In genomic region chr10:19877466-19878255, GRCh38 we compare ENCODE assay signal across 22 cellular contexts.
DNase-seq lines count a peak whose midpoint lies in the region; ATAC-seq, FAIRE-seq and TF ChIP-seq lines count a peak whose summit lies in the region.
"Had no signal": no experiment of that assay in that cellular context is flagged by ENCODE, and none has a peak within 500 bp of the region (broad histone marks: within the 10 kb centered on the region; RNA-seq: fewer than 3 reads in every experiment).

No MANE protein-coding gene starts in this region.

- H3F3A ChIP-seq in GM23338 (replicated peaks; ENCODE audit: low read depth): no peaks in the 10 kb centered on the region

- H3K9me3 ChIP-seq in A549: no peaks in the 10 kb centered on the region
- H3K9me3 ChIP-seq in osteoblast (ENCODE audit: low read depth, low read length): no peaks in the 10 kb centered on the region
- no peaks in the 10 kb centered on the region for H3K9me3 ChIP-seq in naive thymus-derived CD4-positive, alpha-beta T cell (ENCODE audit: control insufficient read depth in 2 of 3, low read length in 3 of 3)
- H3K9me3 ChIP-seq: BLaER1, HAP-1 had no signal

- H4K20me1 ChIP-seq in GM23338 (replicated peaks; ENCODE audit: insufficient read depth): no peaks in the 10 kb centered on the region
- H4K20me1 ChIP-seq in osteoblast (ENCODE audit: insufficient read depth, low read length): no peaks in the 10 kb centered on the region
- H4K20me1 ChIP-seq: BLaER1 had no signal

- H3K9me3 Mint-ChIP-seq in GM23338: peaks cover 3% of the 10 kb centered on the region; the same call in 1 of the 3 replicates
- peaks cover 0 to 8% (median 3%) of the 10 kb centered on the region in 11 donors for H3K9me3 Mint-ChIP-seq in naive thymus-derived CD4-positive, alpha-beta T cell

- peaks cover 94% of the 10 kb centered on the region for H3K79me2 ChIP-seq in GM23338 (replicated peaks; ENCODE audit: insufficient read depth)
- no peaks in the 10 kb centered on the region for H3K79me2 ChIP-seq in osteoblast (ENCODE audit: insufficient read depth, low read length)

- no peak overlapping the region for H3K4me3 Mint-ChIP-seq in GM23338
- no peak overlapping the region for H3K4me3 Mint-ChIP-seq in naive thymus-derived CD4-positive, alpha-beta T cell
- H3K4me3 Mint-ChIP-seq: CD4-positive, alpha-beta T cell had no signal

- H3K36me3 ChIP-seq in GM23338 (ENCODE audit: insufficient read depth) (no peaks in the 10 kb centered on the region), osteoblast (ENCODE audit: insufficient read depth, low read length) (no peaks in the 10 kb centered on the region)
- no peaks in the 10 kb centered on the region for H3K36me3 ChIP-seq in naive thymus-derived CD4-positive, alpha-beta T cell (ENCODE audit: control insufficient read depth in 2 of 3, insufficient read depth in 3 of 3, low read length in 3 of 3)
- H3K36me3 ChIP-seq: BLaER1, HAP-1 had no signal

- TF ChIP-seq POLR2A in A549 (IDR thresholded peaks at IDR 0.05; ENCODE audit: low read length): no peak

- no peak for TF ChIP-seq RAD21 in A549 (conservative IDR thresholded peaks at IDR 0.05 in 1 of 2, IDR thresholded peaks at IDR 0.05 in 1 of 2)

- H2AFZ ChIP-seq in GM23338: no peak overlapping the region
- no peak overlapping the region for H2AFZ ChIP-seq in osteoblast (ENCODE audit: low read length)
- H2AFZ ChIP-seq: GM23248 had no signal

- H3K27me3 Mint-ChIP-seq in GM23338 (ENCODE audit: insufficient read depth, low read depth, poor library complexity): no peaks in the 10 kb centered on the region
- H3K27me3 Mint-ChIP-seq in naive thymus-derived CD4-positive, alpha-beta T cell: no peaks in the 10 kb centered on the region
- H3K27me3 Mint-ChIP-seq: CD4-positive, alpha-beta T cell had no signal

- no peak for TF ChIP-seq EP300 in A549 (IDR thresholded peaks at IDR 0.05)

- CTCF ChIA-PET in A549 (lab: Yijun Ruan, JAX): no interaction called here
- CTCF ChIA-PET in naive thymus-derived CD4-positive, alpha-beta T cell (lab: Charles Lee): no interaction called here

- no peaks in the 10 kb centered on the region for H3K27me3 ChIP-seq in GM23338 (ENCODE audit: insufficient read depth)
- no peaks in the 10 kb centered on the region for H3K27me3 ChIP-seq in osteoblast (ENCODE audit: insufficient read depth, low read length)
- H3K27me3 ChIP-seq in naive thymus-derived CD4-positive, alpha-beta T cell (ENCODE audit: control insufficient read depth in 2 of 2, insufficient read depth in 2 of 2, low read length in 2 of 2): no peaks in the 10 kb centered on the region
- H3K27me3 ChIP-seq: BLaER1 had no signal

- H3K27ac ChIP-seq in A549 (no peak overlapping the region), GM23338 (ENCODE audit: low read depth) (no peak overlapping the region), osteoblast (ENCODE audit: low read depth, low read length) (peak overlapping the region; percentile 26)
- H3K27ac ChIP-seq in naive thymus-derived CD4-positive, alpha-beta T cell (ENCODE audit: low read depth, low read length): no peak overlapping the region
- H3K27ac ChIP-seq: BLaER1, GM23248, HL-60 had no signal

- H3K4me2 ChIP-seq in A549: no peak overlapping the region
- no peak overlapping the region for H3K4me2 ChIP-seq in GM23338
- no peak overlapping the region for H3K4me2 ChIP-seq in osteoblast (ENCODE audit: insufficient read depth, low read length)
- H3K4me2 ChIP-seq: BLaER1 had no signal

- TF ChIP-seq CTCF in A549 (IDR thresholded peaks at IDR 0.05) (no peak), GM23338 (conservative IDR thresholded peaks at IDR 0.05; ENCODE audit: low read depth in 2 of 2) (no peak), choroid plexus epithelial cell (conservative IDR thresholded peaks at IDR 0.05; ENCODE audit: low read depth, low read length) (no peak), osteoblast (IDR thresholded peaks at IDR 0.05; ENCODE audit: extremely low read depth, low read depth, low read length) (no peak)

- no peaks in the 10 kb centered on the region for H3K9me2 ChIP-seq in GM23338 (ENCODE audit: insufficient read depth)

- no peak overlapping the region for H3K4me3 ChIP-seq in A549
- no peak overlapping the region for H3K4me3 ChIP-seq in GM23338
- no peak overlapping the region for H3K4me3 ChIP-seq in choroid plexus epithelial cell (ENCODE audit: low read depth, low read length)
- no peak overlapping the region for H3K4me3 ChIP-seq in osteoblast (ENCODE audit: insufficient read depth, low read length)
- H3K4me3 ChIP-seq in naive thymus-derived CD4-positive, alpha-beta T cell (ENCODE audit: low read length): no peak overlapping the region
- H3K4me3 ChIP-seq: BLaER1, GM23248, HAP-1 had no signal

- no peak for ATAC-seq in A549
- ATAC-seq in GM23338: no peak
- no peak for ATAC-seq in naive thymus-derived CD4-positive, alpha-beta T cell
- no peak for ATAC-seq in HG03045 (IDR thresholded peaks at IDR 0.05; ENCODE audit: unreplicated experiment)

- H3K36me3 Mint-ChIP-seq in GM23338 (ENCODE audit: low read depth): peaks cover 7% of the 10 kb centered on the region
- H3K36me3 Mint-ChIP-seq in naive thymus-derived CD4-positive, alpha-beta T cell: no peaks in the 10 kb centered on the region

- no peak for FAIRE-seq in A549 (lab: Jason Lieb, UNC)

- DNase-seq in A549 (ENCODE audit: low read depth in 1 of 2, low spot score in 1 of 2) (no peak), GM23338 (ENCODE audit: low spot score) (peak; percentile 12), choroid plexus epithelial cell (ENCODE audit: low read depth) (peak; percentile 16), osteoblast (ENCODE audit: insufficient read length, low spot score, missing footprints) (no peak), NCI-H146 (lab: John Stamatoyannopoulos, UW) (no peak)
- no peak for DNase-seq in naive thymus-derived CD4-positive, alpha-beta T cell
- DNase-seq: CD4-positive, alpha-beta T cell; COR-L47; DMS79; GM23248; KG1; NCI-H1092 treated with DMSO at 0.1 percent for 48 hours; NCI-H1436 treated with DMSO at 0.1 percent for 48 hours; NCI-H2029; NCI-H2171; NCI-H446 treated with DMSO at 0.1 percent for 48 hours; NCI-H526 treated with DMSO at 0.1 percent for 48 hours; OCI-M1 had no signal

- H3K4me1 ChIP-seq in A549 (no peaks in the 10 kb centered on the region), GM23338 (ENCODE audit: insufficient read depth) (peaks cover 8% of the 10 kb centered on the region; the same call in 1 of the 2 replicates), osteoblast (ENCODE audit: insufficient read depth, low read length) (no peaks in the 10 kb centered on the region)
- H3K4me1 ChIP-seq in naive thymus-derived CD4-positive, alpha-beta T cell (ENCODE audit: control insufficient read depth in 2 of 2, insufficient read depth in 2 of 2, low read length in 2 of 2): no peaks in the 10 kb centered on the region
- H3K4me1 ChIP-seq: BLaER1 had no signal

- intact Hi-C loops in naive thymus-derived CD4-positive, alpha-beta T cell (cut with micrococcal nuclease): no loop called here

- 41% methylated on average over 8 of the region's 8 CpGs for WGBS in A549 (ENCODE audit: missing lambda C conversion rate)

- H3K4me1 Mint-ChIP-seq in GM23338: peaks cover 20% of the 10 kb centered on the region
- peaks cover 0 to 1% (median 0%) of the 10 kb centered on the region in 7 donors for H3K4me1 Mint-ChIP-seq in naive thymus-derived CD4-positive, alpha-beta T cell

- POLR2A ChIA-PET in A549 (lab: Yijun Ruan, JAX): no interaction called here
- POLR2A ChIA-PET in naive thymus-derived CD4-positive, alpha-beta T cell (lab: Charles Lee): interaction anchor here (0.7 kb wide), 1 partner anchor 15 kb away, joined by 3 read pairs; no protein-coding TSS in a partner anchor

- no peak overlapping the region for H3K27ac Mint-ChIP-seq in GM23338
- H3K27ac Mint-ChIP-seq in naive thymus-derived CD4-positive, alpha-beta T cell: no peak overlapping the region
- H3K27ac Mint-ChIP-seq: CD4-positive, alpha-beta T cell had no signal

TF ChIP-seq in A549, 52 proteins besides CTCF, POLR2A, EP300 and RAD21 (continues in another document):
- TF ChIP-seq ZSCAN20 (CRISPR knock-in tag; IDR thresholded peaks at IDR 0.05): no peak
- TF ChIP-seq TFCP2L1 (CRISPR knock-in tag; IDR thresholded peaks at IDR 0.05): no peak
- TF ChIP-seq KDM5A (IDR thresholded peaks at IDR 0.05): no peak
- no peak for TF ChIP-seq EHMT2 (IDR thresholded peaks at IDR 0.05; ENCODE audit: low read depth)
- TF ChIP-seq HOXB5 (CRISPR knock-in tag; IDR thresholded peaks at IDR 0.05): no peak
- no peak for TF ChIP-seq GATA3 (IDR thresholded peaks at IDR 0.05; ENCODE audit: borderline replicate concordance)
- peak; percentile 61 for TF ChIP-seq MAFK (IDR thresholded peaks at IDR 0.05; ENCODE audit: partially characterized antibody)
- TF ChIP-seq, protein P1, sequence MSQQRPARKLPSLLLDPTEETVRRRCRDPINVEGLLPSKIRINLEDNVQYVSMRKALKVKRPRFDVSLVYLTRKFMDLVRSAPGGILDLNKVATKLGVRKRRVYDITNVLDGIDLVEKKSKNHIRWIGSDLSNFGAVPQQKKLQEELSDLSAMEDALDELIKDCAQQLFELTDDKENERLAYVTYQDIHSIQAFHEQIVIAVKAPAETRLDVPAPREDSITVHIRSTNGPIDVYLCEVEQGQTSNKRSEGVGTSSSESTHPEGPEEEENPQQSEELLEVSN (IDR thresholded peaks at IDR 0.05; ENCODE audit: borderline replicate concordance, low read depth): no peak
- no peak for TF ChIP-seq BHLHE40 (IDR thresholded peaks at IDR 0.05; ENCODE audit: low read depth, low read length)
- no peak for TF ChIP-seq ZFP36 (IDR thresholded peaks at IDR 0.05; ENCODE audit: borderline replicate concordance, partially characterized antibody)

TF ChIP-seq in GM23338, 12 proteins besides CTCF, POLR2A, EP300 and RAD21 (continues in another document):
- TF ChIP-seq, protein P2, sequence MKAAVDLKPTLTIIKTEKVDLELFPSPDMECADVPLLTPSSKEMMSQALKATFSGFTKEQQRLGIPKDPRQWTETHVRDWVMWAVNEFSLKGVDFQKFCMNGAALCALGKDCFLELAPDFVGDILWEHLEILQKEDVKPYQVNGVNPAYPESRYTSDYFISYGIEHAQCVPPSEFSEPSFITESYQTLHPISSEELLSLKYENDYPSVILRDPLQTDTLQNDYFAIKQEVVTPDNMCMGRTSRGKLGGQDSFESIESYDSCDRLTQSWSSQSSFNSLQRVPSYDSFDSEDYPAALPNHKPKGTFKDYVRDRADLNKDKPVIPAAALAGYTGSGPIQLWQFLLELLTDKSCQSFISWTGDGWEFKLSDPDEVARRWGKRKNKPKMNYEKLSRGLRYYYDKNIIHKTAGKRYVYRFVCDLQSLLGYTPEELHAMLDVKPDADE (IDR thresholded peaks at IDR 0.05): no peak
- TF ChIP-seq STAT1 (IDR thresholded peaks at IDR 0.05; ENCODE audit: unreplicated experiment) (no peak), ZNF331 (CRISPR knock-in tag; IDR thresholded peaks at IDR 0.05; ENCODE audit: low read depth) (no peak), EZH2 (IDR thresholded peaks at IDR 0.05; ENCODE audit: low read depth, unreplicated experiment) (no peak)

Comparison
In these comparisons a context has a peak if more than half of its experiments do, and no peak if none do; other contexts are left out.
1. DNase-seq: peak in GM23338 (single experiment) and choroid plexus epithelial cell (single experiment); none in A549 (0 of 2), osteoblast (single experiment), naive thymus-derived CD4-positive, alpha-beta T cell (0 of 9) and NCI-H146 (single experiment).